ENCODE assay signal across 8 cellular contexts in genomic region chr10:62050941-62051433, GRCh38.
DNase-seq lines count a peak whose midpoint lies in the region; ATAC-seq, FAIRE-seq and TF ChIP-seq lines count a peak whose summit lies in the region.

No MANE protein-coding gene starts in this region.

- DNase-seq in A549 (ENCODE audit: low read depth in 1 of 2, low spot score in 1 of 2) (peak; percentile 66 to 81), colonic mucosa (no peak), mucosa of descending colon (no peak), SK-N-DZ (ENCODE audit: low spot score) (no peak)
- peak; percentile 58 for DNase-seq in activated CD4-positive, alpha-beta T cell treated with anti-CD3 and anti-CD28 coated beads for 1 hour
- peak; percentile 27 to 35 for DNase-seq in stimulated activated CD8-positive, alpha-beta memory T cell treated with anti-CD3 and anti-CD28 coated beads, Interleukin-7, amount 100 ng/mL, for 1 hour (ENCODE audit: low read depth in 2 of 2)

- peak overlapping the region; percentile 86 for H3K4me2 ChIP-seq in A549

- peak; percentile 72 to 76; a peak in 2 of 5 replicates for TF ChIP-seq EP300 in A549 (IDR thresholded peaks at IDR 0.05)

- CTCF ChIA-PET in A549 (lab: Yijun Ruan, JAX) = interaction anchor here (0.7 to 5.5 kb wide), 4 partner anchors 12 to 213 kb away, joined by 3 to 62 read pairs (median 4); no protein-coding TSS in a partner anchor

- TF ChIP-seq POLR2A in A549 (IDR thresholded peaks at IDR 0.05; ENCODE audit: low read length) = no peak

- intact Hi-C loops in colonic mucosa (cut with DNase I) = no loop called here
- intact Hi-C loops in mucosa of descending colon (cut with DNase I, micrococcal nuclease) = no loop called here

- POLR2A ChIA-PET in A549 (lab: Yijun Ruan, JAX) = interaction anchor here (0.9 to 1.4 kb wide), 2 partner anchors 44 to 193 kb away, joined by 3 read pairs; no protein-coding TSS in a partner anchor

- H3K36me3 ChIP-seq in colonic mucosa (no peaks in the 10 kb centered on the region), mucosa of descending colon (ENCODE audit: low read depth) (no peaks in the 10 kb centered on the region)

- H3K4me3 ChIP-seq in A549 (peak overlapping the region; percentile 37; the same call in 2 of the 3 replicates), colonic mucosa (peak overlapping the region; percentile 31), mucosa of descending colon (no peak overlapping the region)

- H3K27ac ChIP-seq in A549 (peak overlapping the region; percentile 63 to 74), colonic mucosa (peak overlapping the region; percentile 79)

- H3K9me3 ChIP-seq in A549 = no peaks in the 10 kb centered on the region
- no peaks in the 10 kb centered on the region for H3K9me3 ChIP-seq in colonic mucosa
- no peaks in the 10 kb centered on the region for H3K9me3 ChIP-seq in mucosa of descending colon

- FAIRE-seq in A549 (lab: Jason Lieb, UNC) = no peak

- no peak; a peak in 1 of 5 replicates for TF ChIP-seq RAD21 in A549 (conservative IDR thresholded peaks at IDR 0.05 in 1 of 2, IDR thresholded peaks at IDR 0.05 in 1 of 2)

- H3K4me1 ChIP-seq in A549 (peaks cover 55% of the 10 kb centered on the region), colonic mucosa (peaks cover 4% of the 10 kb centered on the region), mucosa of descending colon (ENCODE audit: low read depth) (peaks cover 35% of the 10 kb centered on the region)

- TF ChIP-seq CTCF in A549 (IDR thresholded peaks at IDR 0.05) = no peak
- TF ChIP-seq CTCF in colonic mucosa (IDR thresholded peaks at IDR 0.05) = no peak
- TF ChIP-seq CTCF in mucosa of descending colon (IDR thresholded peaks at IDR 0.05) = no peak

- ATAC-seq in A549 (peak; percentile 75 to 78), GM19035 (IDR thresholded peaks at IDR 0.05; ENCODE audit: unreplicated experiment) (peak; percentile 48), HG03439 (IDR thresholded peaks at IDR 0.05; ENCODE audit: unreplicated experiment) (peak; percentile 51), mucosa of descending colon (peak; percentile 42)

- H3K9ac ChIP-seq in colonic mucosa (ENCODE audit: low read depth in 2 of 2, low read length in 2 of 2) = peak overlapping the region; percentile 37 to 70

- H3K27me3 ChIP-seq in colonic mucosa = no peaks in the 10 kb centered on the region

- WGBS in A549 (ENCODE audit: missing lambda C conversion rate) = 12% methylated on average over 8 of the region's 8 CpGs

TF ChIP-seq in A549, 52 proteins besides CTCF, POLR2A, EP300 and RAD21 (continues in another document):
- TF ChIP-seq KDM5A (IDR thresholded peaks at IDR 0.05) (no peak), RNF2 (IDR thresholded peaks at IDR 0.05; ENCODE audit: borderline replicate concordance, low read depth) (no peak), POLR2AphosphoS2 (conservative IDR thresholded peaks at IDR 0.05; ENCODE audit: low read length) (no peak), ZC3H11A (IDR thresholded peaks at IDR 0.05) (no peak), CBX2 (IDR thresholded peaks at IDR 0.05; ENCODE audit: borderline replicate concordance, low read depth) (no peak), ZSCAN20 (CRISPR knock-in tag; IDR thresholded peaks at IDR 0.05) (no peak), HOXA7 (CRISPR knock-in tag; IDR thresholded peaks at IDR 0.05) (no peak), ELK1 (IDR thresholded peaks at IDR 0.05; ENCODE audit: low read depth, low read length) (no peak), HOXB5 (CRISPR knock-in tag; IDR thresholded peaks at IDR 0.05) (no peak), HDAC2 (IDR thresholded peaks at IDR 0.05) (no peak), GATA3 (IDR thresholded peaks at IDR 0.05; ENCODE audit: borderline replicate concordance) (peak; percentile 70; the same call in 1 of the 2 replicates), RARB (CRISPR knock-in tag; IDR thresholded peaks at IDR 0.05) (no peak), HMGXB4 (CRISPR knock-in tag; IDR thresholded peaks at IDR 0.05; ENCODE audit: borderline replicate concordance) (no peak), PBX3 (IDR thresholded peaks at IDR 0.05) (no peak), SREBF2 (IDR thresholded peaks at IDR 0.05) (no peak), JUN (IDR thresholded peaks at IDR 0.05) (peak; percentile 64 to 76; a peak in 4 of 5 replicates), CHD2 (IDR thresholded peaks at IDR 0.05; ENCODE audit: low read length, partially characterized antibody) (no peak), BHLHE40 (IDR thresholded peaks at IDR 0.05; ENCODE audit: low read depth, low read length) (no peak), SMC3 (IDR thresholded peaks at IDR 0.05) (0 out of 3 replicates have a peak, but pooled peaks have one; percentile 14), FOSB (CRISPR knock-in tag; IDR thresholded peaks at IDR 0.05) (no peak), HEYL (CRISPR knock-in tag; IDR thresholded peaks at IDR 0.05) (no peak), MAX (IDR thresholded peaks at IDR 0.05) (no peak), ZNF302 (CRISPR knock-in tag; IDR thresholded peaks at IDR 0.05) (no peak), ATOH8 (CRISPR knock-in tag; IDR thresholded peaks at IDR 0.05; ENCODE audit: low read depth) (no peak), FOSL2 (IDR thresholded peaks at IDR 0.05) (peak; percentile 83), FOSL2 (CRISPR knock-in tag; IDR thresholded peaks at IDR 0.05) (peak; percentile 92), RCOR1 (IDR thresholded peaks at IDR 0.05; ENCODE audit: low read depth, low read length) (no peak), TP53 (CRISPR knock-in tag; IDR thresholded peaks at IDR 0.05) (no peak)

Comparison
In these comparisons a context has a peak if more than half of its experiments do, and no peak if none do; other contexts are left out.
1. DNase-seq: peak in A549 (2 of 2), activated CD4-positive, alpha-beta T cell treated with anti-CD3 and anti-CD28 coated beads for 1 hour (single experiment) and stimulated activated CD8-positive, alpha-beta memory T cell treated with anti-CD3 and anti-CD28 coated beads, Interleukin-7, amount 100 ng/mL, for 1 hour (2 of 2); none in colonic mucosa (single experiment), mucosa of descending colon (0 of 3) and SK-N-DZ (single experiment).
2. Peak in every context shown above with its lines, with median percentiles within 50 percentile points of each other: ATAC-seq.